In genomic region chr19:13951799-13952153, GRCh38 we compare ENCODE assay signal across 8 cellular contexts. TPM values are rescaled to one million over a fixed set of nuclear protein-coding genes. Genes with fewer than 3 reads are reported as not detected.
DNase-seq lines count a peak whose midpoint lies in the region; ATAC-seq and TF ChIP-seq lines count a peak whose summit lies in the region.

No MANE protein-coding gene starts in this region.

- H3K27ac ChIP-seq in thymus (ENCODE audit: low read depth), result no peak overlapping the region

- H3K4me3 ChIP-seq in iPS-15b (ENCODE audit: low read depth, low read length), result peak overlapping the region; percentile 71
- H3K4me3 ChIP-seq in thymus (ENCODE audit: low read length), result peak overlapping the region; percentile 96

- intact Hi-C loops in left colon (cut with DNase I, micrococcal nuclease), result no loop called here

- H3K36me3 ChIP-seq in iPS-15b (ENCODE audit: control insufficient read depth, insufficient read depth, low read length) (peaks cover 20% of the 10 kb centered on the region), thymus (ENCODE audit: control insufficient read depth, insufficient read depth) (peaks cover 25% of the 10 kb centered on the region)

- no peak overlapping the region for H3K9ac ChIP-seq in iPS-15b (ENCODE audit: low read depth, low read length)

- no peaks in the 10 kb centered on the region for H3K9me3 ChIP-seq in iPS-15b (ENCODE audit: control insufficient read depth, insufficient read depth, low read length)
- H3K9me3 ChIP-seq in thymus (ENCODE audit: control insufficient read depth), result no peaks in the 10 kb centered on the region

- H3K27me3 ChIP-seq in iPS-15b (ENCODE audit: control insufficient read depth, insufficient read depth, low read length) (no peaks in the 10 kb centered on the region), thymus (ENCODE audit: control insufficient read depth, insufficient read depth) (no peaks in the 10 kb centered on the region)

- POLR2A ChIA-PET in HEK293T (lab: Yijun Ruan, JAX), result interaction anchor here (1.1 to 2.4 kb wide), 6 partner anchors 13 to 122 kb away, joined by 3 to 9 read pairs (median 4); partner anchors contain the start of genes MISP3, PODNL1 and RFX1

- H3K27ac Mint-ChIP-seq in activated CD8-positive, alpha-beta memory T cell treated with anti-CD3 and anti-CD28 coated beads, Interleukin-2, amount 10 ng/mL, durations not matched to agents 7 days and 5 days, result peak overlapping the region; percentile 81

- peaks cover 12% of the 10 kb centered on the region for H3K36me3 Mint-ChIP-seq in activated CD8-positive, alpha-beta memory T cell treated with anti-CD3 and anti-CD28 coated beads, Interleukin-2, amount 10 ng/mL, durations not matched to agents 7 days and 5 days

- H3K4me1 ChIP-seq in iPS-15b (ENCODE audit: control insufficient read depth, insufficient read depth, low read length), result peaks cover 4% of the 10 kb centered on the region
- H3K4me1 ChIP-seq in thymus (ENCODE audit: control insufficient read depth, insufficient read depth, low read length), result peaks cover 10% of the 10 kb centered on the region

- no peaks in the 10 kb centered on the region for H3K27me3 Mint-ChIP-seq in activated CD8-positive, alpha-beta memory T cell treated with anti-CD3 and anti-CD28 coated beads, Interleukin-2, amount 10 ng/mL, durations not matched to agents 7 days and 5 days

- WGBS in thymus, result 13% methylated on average over 20 of the region's 20 CpGs

- DNase-seq in activated CD8-positive, alpha-beta memory T cell treated with anti-CD3 and anti-CD28 coated beads, Interleukin-2, amount 10 ng/mL, durations not matched to agents 7 days and 5 days, result no peak
- DNase-seq in activated CD8-positive, alpha-beta memory T cell treated with anti-CD3 and anti-CD28 coated beads, Interleukin-2, amount 50 U/mL, for 4 hours, result no peak
- DNase-seq in HEK293T (ENCODE audit: extremely low spot score) (no peak), iPS-NIHi7 (ENCODE audit: extremely low spot score) (no peak), left colon (no peak)

- ATAC-seq in activated CD8-positive, alpha-beta memory T cell treated with anti-CD3 and anti-CD28 coated beads, Interleukin-2, amount 10 ng/mL, durations not matched to agents 7 days and 5 days, result peak; percentile 5
- peak; percentile 2 for ATAC-seq in SK-N-SH treated with all-trans-retinoic acid at 6 μM for 48 hours
- ATAC-seq in left colon, result no peak

- peaks cover 23% of the 10 kb centered on the region for H3K4me1 Mint-ChIP-seq in activated CD8-positive, alpha-beta memory T cell treated with anti-CD3 and anti-CD28 coated beads, Interleukin-2, amount 10 ng/mL, durations not matched to agents 7 days and 5 days

- H3K9me3 Mint-ChIP-seq in activated CD8-positive, alpha-beta memory T cell treated with anti-CD3 and anti-CD28 coated beads, Interleukin-2, amount 10 ng/mL, durations not matched to agents 7 days and 5 days (ENCODE audit: low read depth), result no peaks in the 10 kb centered on the region

- peak overlapping the region; percentile 92 for H3K4me3 Mint-ChIP-seq in activated CD8-positive, alpha-beta memory T cell treated with anti-CD3 and anti-CD28 coated beads, Interleukin-2, amount 10 ng/mL, durations not matched to agents 7 days and 5 days

- CTCF ChIA-PET in activated CD8-positive, alpha-beta memory T cell treated with anti-CD3 and anti-CD28 coated beads, Interleukin-2, amount 10 ng/mL, durations not matched to agents 7 days and 5 days (lab: Charles Lee), result interaction anchor here (0.6 to 3.8 kb wide), 11 partner anchors 30 to 781 kb away, joined by 3 to 25 read pairs (median 3); partner anchors contain the start of gene IL27RA
- CTCF ChIA-PET in HEK293T (lab: Yijun Ruan, JAX), result interaction anchor here (1.2 to 1.7 kb wide), 2 partner anchors 19 to 163 kb away, joined by 3 read pairs; no protein-coding TSS in a partner anchor

TF ChIP-seq in SK-N-SH treated with all-trans-retinoic acid at 6 μM for 48 hours, 23 proteins besides CTCF, POLR2A, EP300 and RAD21:
- no peak for TF ChIP-seq OSR1 (CRISPR knock-in tag; IDR thresholded peaks at IDR 0.05)
- no peak for TF ChIP-seq CSDC2 (CRISPR knock-in tag; IDR thresholded peaks at IDR 0.05)
- no peak for TF ChIP-seq POU6F1 (CRISPR knock-in tag; IDR thresholded peaks at IDR 0.05; ENCODE audit: borderline replicate concordance, low read depth)
- no peak for TF ChIP-seq BACH2 (CRISPR knock-in tag; IDR thresholded peaks at IDR 0.05; ENCODE audit: borderline replicate concordance)

TF ChIP-seq in HEK293T, 16 proteins besides CTCF, POLR2A, EP300 and RAD21:
- TF ChIP-seq FOXM1 (IDR thresholded peaks at IDR 0.05; ENCODE audit: borderline replicate concordance) (no peak), FOXK2 (IDR thresholded peaks at IDR 0.05) (no peak), L3MBTL2 (conservative IDR thresholded peaks at IDR 0.05) (no peak), CTBP1 (IDR thresholded peaks at IDR 0.05; ENCODE audit: borderline replicate concordance) (no peak; the same call in 1 of the 2 replicates), FOXA1 (IDR thresholded peaks at IDR 0.05) (no peak), ZNF384 (IDR thresholded peaks at IDR 0.05) (no peak), TARDBP (IDR thresholded peaks at IDR 0.05) (no peak), BHLHE40 (IDR thresholded peaks at IDR 0.05; ENCODE audit: borderline replicate concordance) (no peak), ELF4 (IDR thresholded peaks at IDR 0.05) (no peak), NFRKB (IDR thresholded peaks at IDR 0.05) (no peak)
TF ChIP-seq in HEK293T: peak in this region for 0.

RNA-seq across cellular contexts. Expression of gene DCAF15, which starts 0.5 kb away (rescaled TPM):
- 10 to 100 TPM; 82.5 to 94.3 TPM for total RNA-seq in activated CD8-positive, alpha-beta memory T cell treated with anti-CD3 and anti-CD28 coated beads, Interleukin-2, amount 10 ng/mL, durations not matched to agents 7 days and 5 days
- polyA plus RNA-seq in thymus, result 95.4 TPM
- 10 to 100 TPM; 30.5 to 33.9 TPM for total RNA-seq in left colon

RNA-seq across cellular contexts. Expression of gene PODNL1, which starts 13.6 kb away (rescaled TPM):
- total RNA-seq in activated CD8-positive, alpha-beta memory T cell treated with anti-CD3 and anti-CD28 coated beads, Interleukin-2, amount 10 ng/mL, durations not matched to agents 7 days and 5 days, result under 1 TPM; 0.29 to 0.47 TPM
- polyA plus RNA-seq in thymus, result 0.94 TPM
- total RNA-seq in left colon, result 1 to 10 TPM; 2.7 to 5.3 TPM

RNA-seq across cellular contexts. Expression of gene CC2D1A, which starts 45.8 kb away (rescaled TPM):
- 10 to 100 TPM; 34.0 to 35.1 TPM for total RNA-seq in activated CD8-positive, alpha-beta memory T cell treated with anti-CD3 and anti-CD28 coated beads, Interleukin-2, amount 10 ng/mL, durations not matched to agents 7 days and 5 days
- polyA plus RNA-seq in thymus, result 26.7 TPM
- total RNA-seq in left colon, result 100 to 1,000 TPM in 1 of 2 donors, 10 to 100 TPM in 1; 90.8 to 132 TPM

RNA-seq across cellular contexts. Expression of gene BRME1, which starts 45.9 kb away (rescaled TPM):
- 1 to 10 TPM; 4.1 to 4.4 TPM for total RNA-seq in activated CD8-positive, alpha-beta memory T cell treated with anti-CD3 and anti-CD28 coated beads, Interleukin-2, amount 10 ng/mL, durations not matched to agents 7 days and 5 days
- 2.0 TPM for polyA plus RNA-seq in thymus
- total RNA-seq in left colon, result 1 to 10 TPM; 7.9 to 9.1 TPM

RNA-seq across cellular contexts. Expression of gene RFX1, which starts 54.3 kb away (rescaled TPM):
- 10 to 100 TPM; 16.0 to 17.8 TPM for total RNA-seq in activated CD8-positive, alpha-beta memory T cell treated with anti-CD3 and anti-CD28 coated beads, Interleukin-2, amount 10 ng/mL, durations not matched to agents 7 days and 5 days
- 5.7 TPM for polyA plus RNA-seq in thymus
- total RNA-seq in left colon, result 10 to 100 TPM; 11.6 to 12.0 TPM
